17 cellular contexts compared by ENCODE assay signal in genomic region chr1:59322394-59323179, GRCh38. TPM values are rescaled to one million over a fixed set of nuclear protein-coding genes. Genes with fewer than 3 reads are reported as not detected.
DNase-seq lines count a peak whose midpoint lies in the region; TF ChIP-seq lines count a peak whose summit lies in the region.
"Had no signal": no experiment of that assay in that cellular context is flagged by ENCODE, and none has a peak within 500 bp of the region (broad histone marks: within the 10 kb centered on the region; RNA-seq: fewer than 3 reads in every experiment).

No MANE protein-coding gene starts in this region.

- CTCF ChIA-PET in mammary epithelial cell (lab: Charles Lee; ENCODE audit: low non-redundant PET), result no interaction called here

- H3K4me1 Mint-ChIP-seq in progenitor cell of endocrine pancreas (ENCODE audit: low read depth), result peaks cover 20% of the 10 kb centered on the region

- DNase-seq in COLO829 (ENCODE audit: low spot score) (peak; percentile 41), foreskin melanocyte (peak; percentile 34), progenitor cell of endocrine pancreas (ENCODE audit: low spot score, unreplicated experiment) (no peak), activated T-cell treated with anti-CD3 and anti-CD28 coated beads for 4 hours (no peak), mucosa of gallbladder (ENCODE audit: low spot score) (no peak), mammary epithelial cell (no peak)
- DNase-seq: 8988T; Calu3; CD4-positive, alpha-beta memory T cell; GOT3; H7; HFFc6; IMR-90 had no signal

- dilution Hi-C loops in mammary epithelial cell (cut with HindIII; ENCODE audit: low sequenced_read_pairs), result no loop called here

- H3K27ac ChIP-seq in liver (ENCODE audit: low read depth in 1 of 2, low read length in 2 of 2), result no peak overlapping the region
- no peak overlapping the region for H3K27ac ChIP-seq in mammary epithelial cell (ENCODE audit: insufficient read depth, low read depth, low read length)
- H3K27ac ChIP-seq: BLaER1, HL-60 had no signal

- no peaks in the 10 kb centered on the region for H3K79me2 ChIP-seq in mammary epithelial cell (ENCODE audit: insufficient read depth, low read length)

- no peaks in the 10 kb centered on the region for H3K27me3 ChIP-seq in liver (ENCODE audit: control insufficient read depth in 4 of 4, insufficient read depth in 4 of 4, low read length in 3 of 4)
- no peaks in the 10 kb centered on the region for H3K27me3 ChIP-seq in mammary epithelial cell (ENCODE audit: insufficient read depth, low read length)
- H3K27me3 ChIP-seq: BLaER1 had no signal

- H3K36me3 Mint-ChIP-seq in progenitor cell of endocrine pancreas (ENCODE audit: insufficient read depth), result peaks cover 11% of the 10 kb centered on the region

- no peaks in the 10 kb centered on the region for H4K20me1 ChIP-seq in mammary epithelial cell (ENCODE audit: insufficient read depth, low read length)
- H4K20me1 ChIP-seq: BLaER1 had no signal

- H3K9ac ChIP-seq in liver (ENCODE audit: low read depth in 1 of 2, low read length in 2 of 2) (no peak overlapping the region), mammary epithelial cell (ENCODE audit: insufficient read depth, low read length) (no peak overlapping the region)
- H3K9ac ChIP-seq: BLaER1 had no signal

- no peak overlapping the region for H3K4me3 Mint-ChIP-seq in progenitor cell of endocrine pancreas (ENCODE audit: low read depth)
- H3K4me3 Mint-ChIP-seq: CD14-positive monocyte; CD4-positive, alpha-beta memory T cell; HFFc6 had no signal

- H3K9me3 ChIP-seq in liver (ENCODE audit: control insufficient read depth in 4 of 4, low read length in 3 of 4), result no peaks in the 10 kb centered on the region
- H3K9me3 ChIP-seq in mammary epithelial cell (replicated peaks; ENCODE audit: insufficient read depth, low read length), result no peaks in the 10 kb centered on the region

- H3K4me3 ChIP-seq in liver (ENCODE audit: low read depth in 1 of 3, low read length in 3 of 3) (no peak overlapping the region), mammary epithelial cell (replicated peaks in 1 of 3; ENCODE audit: insufficient read depth in 1 of 3, low read depth in 2 of 3, low read length in 3 of 3) (no peak overlapping the region)
- H3K4me3 ChIP-seq: BLaER1 had no signal

- intact Hi-C loops in mammary epithelial cell (cut with micrococcal nuclease), result no loop called here

- peaks cover 0 to 7% (median 3%) of the 10 kb centered on the region in 4 donors for H3K36me3 ChIP-seq in liver (ENCODE audit: control insufficient read depth in 4 of 4, insufficient read depth in 3 of 4, low read depth in 1 of 4, low read length in 3 of 4)
- no peaks in the 10 kb centered on the region for H3K36me3 ChIP-seq in mammary epithelial cell (ENCODE audit: insufficient read depth, low read length)

- WGBS in liver, result 71% methylated on average over 5 of the region's 5 CpGs
- 92% methylated on average over 5 of the region's 5 CpGs for WGBS in mammary epithelial cell (ENCODE audit: low coverage, missing lambda C conversion rate)

- in situ Hi-C loops in mammary epithelial cell (cut with MboI; ENCODE audit: low sequenced_read_pairs in 2 of 2), result loop anchor here in 1 of 2 donors (25.0 kb wide), 1 partner anchor 365 kb away; no protein-coding TSS in a partner anchor

- peaks cover 12 to 30% (median 22%) of the 10 kb centered on the region in 4 donors for H3K4me1 ChIP-seq in liver (ENCODE audit: control insufficient read depth in 4 of 4, insufficient read depth in 4 of 4, low read length in 3 of 4)
- no peaks in the 10 kb centered on the region for H3K4me1 ChIP-seq in mammary epithelial cell (ENCODE audit: insufficient read depth, low read length)

- H3K27me3 Mint-ChIP-seq in progenitor cell of endocrine pancreas, result no peaks in the 10 kb centered on the region

- no peak for TF ChIP-seq CTCF in liver (IDR thresholded peaks at IDR 0.05; ENCODE audit: low read depth, low read length, missing input control)
- TF ChIP-seq CTCF in progenitor cell of endocrine pancreas (IDR thresholded peaks at IDR 0.05; ENCODE audit: unreplicated experiment), result no peak
- no peak for TF ChIP-seq CTCF in mammary epithelial cell (conservative IDR thresholded peaks at IDR 0.05 in 1 of 2, IDR thresholded peaks at IDR 0.05 in 1 of 2; ENCODE audit: extremely low read depth in 1 of 2, insufficient read depth in 1 of 2, low read depth in 1 of 2, low read length in 2 of 2)

- H3K4me2 ChIP-seq in mammary epithelial cell (ENCODE audit: insufficient read depth, low read depth, low read length), result no peak overlapping the region
- H3K4me2 ChIP-seq: BLaER1 had no signal

- peak; percentile 25 to 29 for TF ChIP-seq RAD21 in liver (IDR thresholded peaks at IDR 0.05)

- peak overlapping the region; percentile 58 for H3K27ac Mint-ChIP-seq in progenitor cell of endocrine pancreas
- H3K27ac Mint-ChIP-seq: CD14-positive monocyte; CD4-positive, alpha-beta memory T cell; HFFc6 had no signal

- BruUV-seq in mammary epithelial cell (replicated peaks; lab: Mats Ljungman, UMichigan), result no TSS peak

- H2AFZ ChIP-seq in mammary epithelial cell (ENCODE audit: low read depth, low read length), result no peak overlapping the region

- peaks cover 3% of the 10 kb centered on the region for H3K9me3 Mint-ChIP-seq in progenitor cell of endocrine pancreas (ENCODE audit: low read depth)
- H3K9me3 Mint-ChIP-seq: HFFc6 had no signal

TF ChIP-seq in liver, 16 proteins besides CTCF, POLR2A, EP300 and RAD21:
- TF ChIP-seq SP1 (IDR thresholded peaks at IDR 0.05) (no peak), ZBTB33 (IDR thresholded peaks at IDR 0.05) (no peak), MAX (IDR thresholded peaks at IDR 0.05) (no peak), HNF4A (conservative IDR thresholded peaks at IDR 0.05) (peak in 1 of 2 donors; percentile 16), EGR1 (IDR thresholded peaks at IDR 0.05; ENCODE audit: low read depth in 2 of 2) (no peak), RXRA (IDR thresholded peaks at IDR 0.05) (peak in 1 of 2 donors; percentile 14)

RNA-seq across cellular contexts. Expression of gene FGGY, which starts 25.7 kb away (rescaled TPM):
- total RNA-seq in liver (10 to 100 TPM; 16.0 to 67.0 TPM), progenitor cell of endocrine pancreas (18.0 and 18.2 TPM in 2 replicates), mucosa of gallbladder (36.4 TPM), mammary epithelial cell (10 to 100 TPM; 10.3 to 14.7 TPM)
- polyA plus RNA-seq in liver (10 to 100 TPM; 33.8 to 53.0 TPM), mammary epithelial cell (8.0 TPM)
- 22.5 TPM for polyA minus RNA-seq in mammary epithelial cell

Comparison
In these comparisons a context has a peak if more than half of its experiments do, and no peak if none do; other contexts are left out.
1. DNase-seq: peak in COLO829 (single experiment) and foreskin melanocyte (single experiment); none in progenitor cell of endocrine pancreas (single experiment), activated T-cell treated with anti-CD3 and anti-CD28 coated beads for 4 hours (single experiment), mucosa of gallbladder (single experiment) and mammary epithelial cell (single experiment).